In genomic region chr5:155834271-155834975, GRCh38 we compare ENCODE assay signal across 20 cellular contexts.
DNase-seq lines count a peak whose midpoint lies in the region; ATAC-seq and TF ChIP-seq lines count a peak whose summit lies in the region.
"Had no signal": no experiment of that assay in that cellular context is flagged by ENCODE, and none has a peak within 500 bp of the region (broad histone marks: within the 10 kb centered on the region; RNA-seq: fewer than 3 reads in every experiment).

No MANE protein-coding gene starts in this region.

- TF ChIP-seq CTCF in tibial nerve (IDR thresholded peaks at IDR 0.05) (no peak), heart right ventricle (IDR thresholded peaks at IDR 0.05) (no peak)

- no peak overlapping the region for H3K27ac ChIP-seq in tibial nerve
- no peak overlapping the region for H3K27ac ChIP-seq in heart right ventricle
- H3K27ac ChIP-seq: 22Rv1, BLaER1, C4-2B had no signal

- H3K36me3 ChIP-seq in tibial nerve = no peaks in the 10 kb centered on the region
- H3K36me3 ChIP-seq in heart right ventricle = no peaks in the 10 kb centered on the region
- H3K36me3 ChIP-seq: BLaER1 had no signal

- H3K9me3 ChIP-seq in tibial nerve = no peaks in the 10 kb centered on the region
- no peaks in the 10 kb centered on the region for H3K9me3 ChIP-seq in heart right ventricle
- H3K9me3 ChIP-seq: BLaER1 had no signal

- H3K4me1 Mint-ChIP-seq in activated T-cell treated with anti-CD3 and anti-CD28 coated beads, Interleukin-2, amount 50 U/mL, for 72 hours (ENCODE audit: low read depth) = no peaks in the 10 kb centered on the region
- H3K4me1 Mint-ChIP-seq in activated T-cell treated with anti-CD3 and anti-CD28 coated beads, Interleukin-2, amount 50 U/mL, for 24 hours (ENCODE audit: low read depth) = no peaks in the 10 kb centered on the region
- H3K4me1 Mint-ChIP-seq in immature natural killer cell = peaks cover 11 to 34% of the 10 kb centered on the region in 2 donors
- H3K4me1 Mint-ChIP-seq in stimulated activated effector memory CD8-positive, alpha-beta T cell treated with anti-CD3 and anti-CD28 coated beads, Interleukin-12 subunit alpha, Interleukin-12 subunit beta, amount 100 ng/mL, for 72 hours = peaks cover 6% of the 10 kb centered on the region
- H3K4me1 Mint-ChIP-seq: B cell; CD4-positive, CD25-positive, alpha-beta regulatory T cell had no signal

- no peaks in the 10 kb centered on the region for H3K4me1 ChIP-seq in tibial nerve
- no peaks in the 10 kb centered on the region for H3K4me1 ChIP-seq in heart right ventricle
- H3K4me1 ChIP-seq: BLaER1 had no signal

- no peak for ATAC-seq in activated T-cell treated with anti-CD3 and anti-CD28 coated beads, Interleukin-2, amount 50 U/mL, for 72 hours (replicated peaks in 1 of 2)
- peak; percentile 47 for ATAC-seq in stimulated activated effector memory CD8-positive, alpha-beta T cell treated with anti-CD3 and anti-CD28 coated beads, Interleukin-12 subunit alpha, Interleukin-12 subunit beta, amount 100 ng/mL, for 72 hours
- no peak for ATAC-seq in heart right ventricle
- ATAC-seq: CD8-positive, alpha-beta T cell; GM12878; GM23338; HCT116 had no signal

- H3K27ac Mint-ChIP-seq in activated T-cell treated with anti-CD3 and anti-CD28 coated beads, Interleukin-2, amount 50 U/mL, for 72 hours = peak overlapping the region; percentile 86
- no peak overlapping the region for H3K27ac Mint-ChIP-seq in activated T-cell treated with anti-CD3 and anti-CD28 coated beads, Interleukin-2, amount 50 U/mL, for 24 hours
- peak overlapping the region; percentile 32 to 96 (median 80) for H3K27ac Mint-ChIP-seq in immature natural killer cell
- no peak overlapping the region for H3K27ac Mint-ChIP-seq in stimulated activated effector memory CD8-positive, alpha-beta T cell treated with anti-CD3 and anti-CD28 coated beads, Interleukin-12 subunit alpha, Interleukin-12 subunit beta, amount 100 ng/mL, for 72 hours
- H3K27ac Mint-ChIP-seq: B cell; CD4-positive, CD25-positive, alpha-beta regulatory T cell; CD8-positive, alpha-beta T cell; GM23338; H9 had no signal

- H3K9me3 Mint-ChIP-seq in activated T-cell treated with anti-CD3 and anti-CD28 coated beads, Interleukin-2, amount 50 U/mL, for 72 hours = peaks cover 0 to 2% of the 10 kb centered on the region in 2 donors
- no peaks in the 10 kb centered on the region for H3K9me3 Mint-ChIP-seq in activated T-cell treated with anti-CD3 and anti-CD28 coated beads, Interleukin-2, amount 50 U/mL, for 24 hours
- peaks cover 0 to 5% (median 0%) of the 10 kb centered on the region in 6 donors for H3K9me3 Mint-ChIP-seq in immature natural killer cell
- no peaks in the 10 kb centered on the region for H3K9me3 Mint-ChIP-seq in stimulated activated effector memory CD8-positive, alpha-beta T cell treated with anti-CD3 and anti-CD28 coated beads, Interleukin-12 subunit alpha, Interleukin-12 subunit beta, amount 100 ng/mL, for 72 hours
- H3K9me3 Mint-ChIP-seq: CD8-positive, alpha-beta T cell; H9 had no signal

- no peak for TF ChIP-seq EP300 in tibial nerve (IDR thresholded peaks at IDR 0.05)

- no peak overlapping the region for H3K4me3 Mint-ChIP-seq in activated T-cell treated with anti-CD3 and anti-CD28 coated beads, Interleukin-2, amount 50 U/mL, for 72 hours
- H3K4me3 Mint-ChIP-seq in activated T-cell treated with anti-CD3 and anti-CD28 coated beads, Interleukin-2, amount 50 U/mL, for 24 hours = no peak overlapping the region
- H3K4me3 Mint-ChIP-seq in immature natural killer cell = peak overlapping the region; percentile 28 to 80 (median 57)
- peak overlapping the region; percentile 18 for H3K4me3 Mint-ChIP-seq in stimulated activated effector memory CD8-positive, alpha-beta T cell treated with anti-CD3 and anti-CD28 coated beads, Interleukin-12 subunit alpha, Interleukin-12 subunit beta, amount 100 ng/mL, for 72 hours
- H3K4me3 Mint-ChIP-seq: B cell; CD4-positive, CD25-positive, alpha-beta regulatory T cell; CD8-positive, alpha-beta T cell; GM23338; H9 had no signal

- 82 to 89% methylated on average over 9 of the region's 9 CpGs for WGBS in tibial nerve, 2 donors
- WGBS in heart right ventricle, 2 donors = 88 to 91% methylated on average over 9 of the region's 9 CpGs

- intact Hi-C loops in heart right ventricle (cut with DNase I) = no loop called here

- no peaks in the 10 kb centered on the region for H3K27me3 ChIP-seq in tibial nerve
- no peaks in the 10 kb centered on the region for H3K27me3 ChIP-seq in heart right ventricle
- H3K27me3 ChIP-seq: BLaER1 had no signal

- no peaks in the 10 kb centered on the region for H3K27me3 Mint-ChIP-seq in activated T-cell treated with anti-CD3 and anti-CD28 coated beads, Interleukin-2, amount 50 U/mL, for 72 hours (ENCODE audit: low read depth)
- H3K27me3 Mint-ChIP-seq in activated T-cell treated with anti-CD3 and anti-CD28 coated beads, Interleukin-2, amount 50 U/mL, for 24 hours = no peaks in the 10 kb centered on the region
- peaks cover 3 to 8% (median 3%) of the 10 kb centered on the region in 3 donors for H3K27me3 Mint-ChIP-seq in immature natural killer cell (ENCODE audit: low read depth in 3 of 3)
- H3K27me3 Mint-ChIP-seq: B cell; CD4-positive, CD25-positive, alpha-beta regulatory T cell had no signal

- no peak for DNase-seq in activated T-cell treated with anti-CD3 and anti-CD28 coated beads, Interleukin-2, amount 50 U/mL, for 72 hours
- DNase-seq in activated T-cell treated with anti-CD3 and anti-CD28 coated beads, Interleukin-2, amount 50 U/mL, for 24 hours = no peak
- DNase-seq in immature natural killer cell (peak; percentile 32 to 73 (median 38)), tibial nerve (ENCODE audit: low spot score in 2 of 2) (no peak), heart right ventricle (no peak)
- DNase-seq in stimulated activated effector memory CD8-positive, alpha-beta T cell treated with anti-CD3 and anti-CD28 coated beads, Interleukin-12 subunit alpha, Interleukin-12 subunit beta, amount 100 ng/mL, for 72 hours (ENCODE audit: low spot score in 2 of 2) = no peak
- DNase-seq: CD4-positive, CD25-positive, alpha-beta regulatory T cell; CD8-positive, alpha-beta T cell; DMS 273 treated with DMSO at 0.1 percent for 48 hours; DMS79; EL; GDM1; H9 had no signal

- TF ChIP-seq POLR2A in tibial nerve (IDR thresholded peaks at IDR 0.05) = no peak

- H3K4me3 ChIP-seq in tibial nerve = no peak overlapping the region
- no peak overlapping the region for H3K4me3 ChIP-seq in heart right ventricle
- H3K4me3 ChIP-seq: BLaER1, GM12878, GM23338 had no signal

- H3K36me3 Mint-ChIP-seq in activated T-cell treated with anti-CD3 and anti-CD28 coated beads, Interleukin-2, amount 50 U/mL, for 72 hours (ENCODE audit: insufficient read depth in 2 of 2) = no peaks in the 10 kb centered on the region
- no peaks in the 10 kb centered on the region for H3K36me3 Mint-ChIP-seq in activated T-cell treated with anti-CD3 and anti-CD28 coated beads, Interleukin-2, amount 50 U/mL, for 24 hours (ENCODE audit: low read depth)
- H3K36me3 Mint-ChIP-seq in immature natural killer cell = no peaks in the 10 kb centered on the region
- no peaks in the 10 kb centered on the region for H3K36me3 Mint-ChIP-seq in stimulated activated effector memory CD8-positive, alpha-beta T cell treated with anti-CD3 and anti-CD28 coated beads, Interleukin-12 subunit alpha, Interleukin-12 subunit beta, amount 100 ng/mL, for 72 hours
- H3K36me3 Mint-ChIP-seq: CD4-positive, CD25-positive, alpha-beta regulatory T cell; CD8-positive, alpha-beta T cell had no signal

Comparison
In these comparisons a context has a peak if more than half of its experiments do, and no peak if none do; other contexts are left out.
1. H3K27ac Mint-ChIP-seq: peak in activated T-cell treated with anti-CD3 and anti-CD28 coated beads, Interleukin-2, amount 50 U/mL, for 72 hours (single experiment) and immature natural killer cell (6 of 6); none in activated T-cell treated with anti-CD3 and anti-CD28 coated beads, Interleukin-2, amount 50 U/mL, for 24 hours (single experiment) and stimulated activated effector memory CD8-positive, alpha-beta T cell treated with anti-CD3 and anti-CD28 coated beads, Interleukin-12 subunit alpha, Interleukin-12 subunit beta, amount 100 ng/mL, for 72 hours (single experiment).
2. DNase-seq: peak in immature natural killer cell (3 of 3); none in activated T-cell treated with anti-CD3 and anti-CD28 coated beads, Interleukin-2, amount 50 U/mL, for 72 hours (0 of 2), activated T-cell treated with anti-CD3 and anti-CD28 coated beads, Interleukin-2, amount 50 U/mL, for 24 hours (single experiment), stimulated activated effector memory CD8-positive, alpha-beta T cell treated with anti-CD3 and anti-CD28 coated beads, Interleukin-12 subunit alpha, Interleukin-12 subunit beta, amount 100 ng/mL, for 72 hours (0 of 2), tibial nerve (0 of 2) and heart right ventricle (0 of 2).
3. H3K4me3 Mint-ChIP-seq: peak in immature natural killer cell (5 of 5) and stimulated activated effector memory CD8-positive, alpha-beta T cell treated with anti-CD3 and anti-CD28 coated beads, Interleukin-12 subunit alpha, Interleukin-12 subunit beta, amount 100 ng/mL, for 72 hours (single experiment); none in activated T-cell treated with anti-CD3 and anti-CD28 coated beads, Interleukin-2, amount 50 U/mL, for 72 hours (0 of 2) and activated T-cell treated with anti-CD3 and anti-CD28 coated beads, Interleukin-2, amount 50 U/mL, for 24 hours (single experiment).